Comparison of ENCODE assay signal across 36 cellular contexts in the genomic region with DNA sequence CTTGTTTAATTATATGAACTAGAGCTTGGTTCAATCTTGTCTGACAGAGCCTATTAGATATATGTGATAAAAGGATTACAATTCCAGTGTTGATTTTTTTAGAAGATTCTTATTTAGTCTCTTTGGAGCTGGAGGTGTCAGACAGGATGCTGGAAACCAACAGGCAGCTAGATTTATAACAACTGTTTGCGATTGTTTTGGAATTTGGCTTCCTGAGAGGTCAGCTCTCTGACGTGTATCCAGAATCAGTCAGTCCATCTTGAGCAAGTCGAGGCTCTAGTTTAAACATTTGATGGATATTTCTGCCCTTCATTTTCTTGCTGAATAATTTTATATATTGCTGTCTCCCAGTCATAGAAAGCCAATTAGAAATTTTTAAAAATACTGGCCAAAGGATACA.
"Had no signal": no experiment of that assay in that cellular context is flagged by ENCODE, and none has a peak within 500 bp of the region (broad histone marks: within the 10 kb centered on the region; RNA-seq: fewer than 3 reads in every experiment).

No MANE protein-coding gene starts in this region.

- H3K27ac Mint-ChIP-seq: activated B cell treated with CpG ODN at 0.5 μM for 24 hours; activated CD4-positive, alpha-beta memory T cell treated with anti-CD3 and anti-CD28 coated beads for 36 hours; activated CD4-positive, alpha-beta T cell treated with anti-CD3 and anti-CD28 coated beads, Interleukin-2, amount 10 ng/mL, durations not matched to agents 24 days and 14 days; activated CD8-positive, alpha-beta T cell treated with anti-CD3 and anti-CD28 coated beads for 36 hours; activated naive CD4-positive, alpha-beta T cell treated with anti-CD3 and anti-CD28 coated beads, Interleukin-2, amount 10 ng/mL, durations not matched to agents 7 days and 5 days; activated naive CD4-positive, alpha-beta T cell treated with anti-CD3 and anti-CD28 coated beads, Interleukin-2, amount 50 U/mL, for 24 hours; activated naive CD8-positive, alpha-beta T cell; activated naive CD8-positive, alpha-beta T cell treated with anti-CD3 and anti-CD28 coated beads, Interleukin-2, amount 10 ng/mL, durations not matched to agents 7 days and 5 days; activated naive CD8-positive, alpha-beta T cell treated with anti-CD3 and anti-CD28 coated beads, Interleukin-2, amount 50 U/mL, for 24 hours; activated T-cell treated with anti-CD3 and anti-CD28 coated beads, Interleukin-2, amount 50 U/mL, for 72 hours; activated T-helper 1 cell treated with anti-CD3 and anti-CD28 coated beads, Interleukin-12 subunit alpha, Interleukin-12 subunit beta, Interleukin-2, Interleukin-4 antibody, amounts not matched to agents 30 ng/mL and 10 ng/mL and 1 ng/mL, durations not matched to agents 14 hours and 24 hours and 36 hours; activated T-helper 2 cell treated with anti-CD3 and anti-CD28 coated beads, Interferon-gamma antibody, Interleukin-2, Interleukin-4, amounts not matched to agents 10 μg/mL and 5 μg/mL and 100 μg/mL, durations not matched to agents 14 hours and 24 hours and 36 hours; T-helper 1 cell treated with Interleukin-12 subunit alpha and Interleukin-12 subunit beta and Interleukin-4 antibody, amounts not matched to agents 30 μg/mL and 1 μg/mL, for 36 hours; T-helper 2 cell treated with Interferon-gamma antibody and Interleukin-4, amounts not matched to agents 5 μg/mL and 100 μg/mL, for 36 hours had no signal

- H3K4me3 Mint-ChIP-seq: activated B cell treated with CpG ODN at 0.5 μM for 24 hours; activated CD4-positive, alpha-beta memory T cell treated with anti-CD3 and anti-CD28 coated beads for 36 hours; activated CD4-positive, alpha-beta T cell treated with anti-CD3 and anti-CD28 coated beads, Interleukin-2, amount 10 ng/mL, durations not matched to agents 24 days and 14 days; activated CD8-positive, alpha-beta T cell treated with anti-CD3 and anti-CD28 coated beads for 36 hours; activated naive CD4-positive, alpha-beta T cell treated with anti-CD3 and anti-CD28 coated beads, Interleukin-2, amount 10 ng/mL, durations not matched to agents 7 days and 5 days; activated naive CD4-positive, alpha-beta T cell treated with anti-CD3 and anti-CD28 coated beads, Interleukin-2, amount 50 U/mL, for 24 hours; activated naive CD8-positive, alpha-beta T cell; activated naive CD8-positive, alpha-beta T cell treated with anti-CD3 and anti-CD28 coated beads, Interleukin-2, amount 10 ng/mL, durations not matched to agents 7 days and 5 days; activated naive CD8-positive, alpha-beta T cell treated with anti-CD3 and anti-CD28 coated beads, Interleukin-2, amount 50 U/mL, for 24 hours; activated T-cell treated with anti-CD3 and anti-CD28 coated beads, Interleukin-2, amount 50 U/mL, for 4 hours; activated T-cell treated with anti-CD3 and anti-CD28 coated beads, Interleukin-2, amount 50 U/mL, for 72 hours; activated T-helper 1 cell treated with anti-CD3 and anti-CD28 coated beads, Interleukin-12 subunit alpha, Interleukin-12 subunit beta, Interleukin-2, Interleukin-4 antibody, amounts not matched to agents 30 ng/mL and 10 ng/mL and 1 ng/mL, durations not matched to agents 14 hours and 24 hours and 36 hours; T-helper 1 cell treated with Interleukin-12 subunit alpha and Interleukin-12 subunit beta and Interleukin-4 antibody, amounts not matched to agents 30 μg/mL and 1 μg/mL, for 36 hours; T-helper 2 cell treated with Interferon-gamma antibody and Interleukin-4, amounts not matched to agents 5 μg/mL and 100 μg/mL, for 36 hours had no signal

- H3K27ac ChIP-seq: body of pancreas, brain microvascular endothelial cell, breast epithelium, VCaP had no signal

- H3K4me1 Mint-ChIP-seq: activated B cell treated with CpG ODN at 0.5 μM for 24 hours; activated CD4-positive, alpha-beta T cell treated with anti-CD3 and anti-CD28 coated beads, Interleukin-2, amount 10 ng/mL, durations not matched to agents 24 days and 14 days; activated naive CD4-positive, alpha-beta T cell treated with anti-CD3 and anti-CD28 coated beads, Interleukin-2, amount 10 ng/mL, durations not matched to agents 7 days and 5 days; activated naive CD4-positive, alpha-beta T cell treated with anti-CD3 and anti-CD28 coated beads, Interleukin-2, amount 50 U/mL, for 24 hours; activated naive CD8-positive, alpha-beta T cell treated with anti-CD3 and anti-CD28 coated beads, Interleukin-2, amount 10 ng/mL, durations not matched to agents 7 days and 5 days; activated naive CD8-positive, alpha-beta T cell treated with anti-CD3 and anti-CD28 coated beads, Interleukin-2, amount 50 U/mL, for 24 hours had no signal

- H3K9me3 ChIP-seq: body of pancreas, breast epithelium had no signal

- H3K36me3 Mint-ChIP-seq: activated CD4-positive, alpha-beta memory T cell treated with anti-CD3 and anti-CD28 coated beads for 36 hours; activated naive CD4-positive, alpha-beta T cell treated with anti-CD3 and anti-CD28 coated beads, Interleukin-2, amount 10 ng/mL, durations not matched to agents 7 days and 5 days; activated naive CD4-positive, alpha-beta T cell treated with anti-CD3 and anti-CD28 coated beads, Interleukin-2, amount 50 U/mL, for 24 hours; activated naive CD8-positive, alpha-beta T cell; activated naive CD8-positive, alpha-beta T cell treated with anti-CD3 and anti-CD28 coated beads, Interleukin-2, amount 10 ng/mL, durations not matched to agents 7 days and 5 days had no signal

- ATAC-seq: activated CD8-positive, alpha-beta T cell treated with anti-CD3 and anti-CD28 coated beads for 36 hours; activated naive CD8-positive, alpha-beta T cell treated with anti-CD3 and anti-CD28 coated beads, Interleukin-2, amount 50 U/mL, for 24 hours; activated T-cell treated with anti-CD3 and anti-CD28 coated beads, Interleukin-2, amount 50 U/mL, for 4 hours; activated T-cell treated with anti-CD3 and anti-CD28 coated beads, Interleukin-2, amount 50 U/mL, for 72 hours; body of pancreas had no signal

- H3K36me3 ChIP-seq: brain microvascular endothelial cell, breast epithelium had no signal

- H3K27me3 ChIP-seq: body of pancreas, brain microvascular endothelial cell, breast epithelium had no signal

- H3K27me3 Mint-ChIP-seq: activated B cell treated with CpG ODN at 0.5 μM for 24 hours; activated CD4-positive, alpha-beta memory T cell treated with anti-CD3 and anti-CD28 coated beads for 36 hours; activated CD4-positive, alpha-beta T cell treated with anti-CD3 and anti-CD28 coated beads, Interleukin-2, amount 10 ng/mL, durations not matched to agents 24 days and 14 days; activated CD8-positive, alpha-beta T cell treated with anti-CD3 and anti-CD28 coated beads for 36 hours; activated naive CD4-positive, alpha-beta T cell treated with anti-CD3 and anti-CD28 coated beads, Interleukin-2, amount 10 ng/mL, durations not matched to agents 7 days and 5 days; activated naive CD4-positive, alpha-beta T cell treated with anti-CD3 and anti-CD28 coated beads, Interleukin-2, amount 50 U/mL, for 24 hours; activated naive CD8-positive, alpha-beta T cell; activated naive CD8-positive, alpha-beta T cell treated with anti-CD3 and anti-CD28 coated beads, Interleukin-2, amount 10 ng/mL, durations not matched to agents 7 days and 5 days; activated naive CD8-positive, alpha-beta T cell treated with anti-CD3 and anti-CD28 coated beads, Interleukin-2, amount 50 U/mL, for 24 hours had no signal

- H3K4me3 ChIP-seq: body of pancreas, breast epithelium had no signal

- H3K4me1 ChIP-seq: body of pancreas, breast epithelium had no signal

- DNase-seq: activated B cell treated with CpG ODN at 0.5 μM for 24 hours; activated CD4-positive, alpha-beta memory T cell treated with anti-CD3 and anti-CD28 coated beads for 36 hours; activated CD4-positive, alpha-beta T cell treated with anti-CD3 and anti-CD28 coated beads for 4 hours; activated CD4-positive, alpha-beta T cell treated with anti-CD3 and anti-CD28 coated beads, Interleukin-2, amount 10 ng/mL, durations not matched to agents 24 days and 14 days; activated CD4-positive, alpha-beta T cell treated with anti-CD3 and anti-CD28 coated beads, Interleukin-2, amount 50 U/mL, for 1 hour; activated CD4-positive, alpha-beta T cell treated with anti-CD3 and anti-CD28 coated beads, Interleukin-2, amount 50 U/mL, for 4 hours; activated CD4-positive, CD25-positive, alpha-beta regulatory T cell treated with anti-CD3 and anti-CD28 coated beads, Interleukin-2, amount 50 U/mL, for 72 hours; activated CD8-positive, alpha-beta memory T cell treated with anti-CD3 and anti-CD28 coated beads, Interleukin-2, amount 50 U/mL, for 4 hours; activated CD8-positive, alpha-beta T cell treated with anti-CD3 and anti-CD28 coated beads for 36 hours; activated effector memory CD4-positive, alpha-beta T cell treated with Interleukin-2 at 50 U/mL for 16 hours; activated gamma-delta T cell; activated naive CD4-positive, alpha-beta T cell treated with anti-CD3 and anti-CD28 coated beads, Interleukin-2, amount 10 ng/mL, durations not matched to agents 7 days and 5 days; activated naive CD4-positive, alpha-beta T cell treated with Interleukin-2 at 50 U/mL for 16 hours; activated naive CD8-positive, alpha-beta T cell treated with anti-CD3 and anti-CD28 coated beads, Interleukin-2, amount 10 ng/mL, durations not matched to agents 7 days and 5 days; activated naive CD8-positive, alpha-beta T cell treated with anti-CD3 and anti-CD28 coated beads, Interleukin-2, amount 50 U/mL, for 24 hours; activated T-cell treated with anti-CD3 and anti-CD28 coated beads for 4 hours; activated T-cell treated with anti-CD3 and anti-CD28 coated beads, Interleukin-2, amount 50 U/mL, for 1 hour; activated T-cell treated with anti-CD3 and anti-CD28 coated beads, Interleukin-2, amount 50 U/mL, for 4 hours; activated T-cell treated with anti-CD3 and anti-CD28 coated beads, Interleukin-2, amount 50 U/mL, for 72 hours; amniotic stem cell; aorta; body of pancreas; brain microvascular endothelial cell; central memory CD4-positive, alpha-beta T cell; SW 1271; T-helper 1 cell; T-helper 2 cell; T-helper 9 cell had no signal
